1 cellular context compared by ENCODE assay signal in genomic region chr3:37229740-37230139, GRCh38.
TF ChIP-seq lines count a peak whose summit lies in the region.

No MANE protein-coding gene starts in this region.

TF ChIP-seq in K562, 482 proteins besides CTCF, POLR2A, EP300 and RAD21 (continues in another document):
- 0 out of 2 replicates have a peak, but pooled peaks have one; percentile 55 for TF ChIP-seq HDAC2 (IDR thresholded peaks at IDR 0.05)
- TF ChIP-seq GATAD2A (IDR thresholded peaks at IDR 0.05): peak; percentile 70; the same call in 1 of the 2 replicates
- TF ChIP-seq, protein P1, sequence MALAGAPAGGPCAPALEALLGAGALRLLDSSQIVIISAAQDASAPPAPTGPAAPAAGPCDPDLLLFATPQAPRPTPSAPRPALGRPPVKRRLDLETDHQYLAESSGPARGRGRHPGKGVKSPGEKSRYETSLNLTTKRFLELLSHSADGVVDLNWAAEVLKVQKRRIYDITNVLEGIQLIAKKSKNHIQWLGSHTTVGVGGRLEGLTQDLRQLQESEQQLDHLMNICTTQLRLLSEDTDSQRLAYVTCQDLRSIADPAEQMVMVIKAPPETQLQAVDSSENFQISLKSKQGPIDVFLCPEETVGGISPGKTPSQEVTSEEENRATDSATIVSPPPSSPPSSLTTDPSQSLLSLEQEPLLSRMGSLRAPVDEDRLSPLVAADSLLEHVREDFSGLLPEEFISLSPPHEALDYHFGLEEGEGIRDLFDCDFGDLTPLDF (CRISPR knock-in tag; IDR thresholded peaks at IDR 0.05): no peak
- TF ChIP-seq, protein P2, sequence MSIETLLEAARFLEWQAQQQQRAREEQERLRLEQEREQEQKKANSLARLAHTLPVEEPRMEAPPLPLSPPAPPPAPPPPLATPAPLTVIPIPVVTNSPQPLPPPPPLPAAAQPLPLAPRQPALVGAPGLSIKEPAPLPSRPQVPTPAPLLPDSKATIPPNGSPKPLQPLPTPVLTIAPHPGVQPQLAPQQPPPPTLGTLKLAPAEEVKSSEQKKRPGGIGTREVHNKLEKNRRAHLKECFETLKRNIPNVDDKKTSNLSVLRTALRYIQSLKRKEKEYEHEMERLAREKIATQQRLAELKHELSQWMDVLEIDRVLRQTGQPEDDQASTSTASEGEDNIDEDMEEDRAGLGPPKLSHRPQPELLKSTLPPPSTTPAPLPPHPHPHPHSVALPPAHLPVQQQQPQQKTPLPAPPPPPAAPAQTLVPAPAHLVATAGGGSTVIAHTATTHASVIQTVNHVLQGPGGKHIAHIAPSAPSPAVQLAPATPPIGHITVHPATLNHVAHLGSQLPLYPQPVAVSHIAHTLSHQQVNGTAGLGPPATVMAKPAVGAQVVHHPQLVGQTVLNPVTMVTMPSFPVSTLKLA (conservative IDR thresholded peaks at IDR 0.05): peak; percentile 37 to 66; a peak in 2 of 4 replicates
- peak; percentile 43 for TF ChIP-seq TAF9B (IDR thresholded peaks at IDR 0.05; ENCODE audit: partially characterized antibody)
- no peak for TF ChIP-seq CBX1 (IDR thresholded peaks at IDR 0.05; ENCODE audit: low read depth)
- no peak for TF ChIP-seq THAP7 (CRISPR knock-in tag; IDR thresholded peaks at IDR 0.05)
- TF ChIP-seq ARID2 (IDR thresholded peaks at IDR 0.05): no peak
- no peak for TF ChIP-seq FOXO4 (CRISPR knock-in tag; IDR thresholded peaks at IDR 0.05)
- TF ChIP-seq ZNF518B (CRISPR knock-in tag; IDR thresholded peaks at IDR 0.05): no peak
- no peak for TF ChIP-seq USF1 (CRISPR knock-in tag; IDR thresholded peaks at IDR 0.05)
- no peak for TF ChIP-seq MAFF (IDR thresholded peaks at IDR 0.05; ENCODE audit: low read length)
- TF ChIP-seq PHF8 (IDR thresholded peaks at IDR 0.05; ENCODE audit: borderline replicate concordance, low read length): no peak; the same call in 1 of the 2 replicates
- no peak for TF ChIP-seq NFE2L1 (tag; IDR thresholded peaks at IDR 0.05; ENCODE audit: borderline replicate concordance, low read depth)
- no peak for TF ChIP-seq KLF1 (tag; IDR thresholded peaks at IDR 0.05)
- no peak for TF ChIP-seq ASH1L (IDR thresholded peaks at IDR 0.05; ENCODE audit: borderline replicate concordance, low read depth, partially characterized antibody)
- TF ChIP-seq TAF15 (IDR thresholded peaks at IDR 0.05; ENCODE audit: low read depth, low read length): no peak
- TF ChIP-seq ZNF785 (CRISPR knock-in tag; IDR thresholded peaks at IDR 0.05): no peak
- TF ChIP-seq ZNF23 (CRISPR knock-in tag; IDR thresholded peaks at IDR 0.05): no peak
- no peak for TF ChIP-seq NUFIP1 (IDR thresholded peaks at IDR 0.05; ENCODE audit: partially characterized antibody)
- TF ChIP-seq YY1 (IDR thresholded peaks at IDR 0.05; ENCODE audit: borderline replicate concordance in 1 of 3, control insufficient read depth in 1 of 3, extremely low read depth in 1 of 3, insufficient read depth in 3 of 3, insufficient read length in 1 of 3, insufficient replicate concordance in 2 of 3, low read depth in 1 of 3, low read length in 2 of 3): peak in 1 of 3 experiments; percentile 78
- no peak for TF ChIP-seq FOXP1 (CRISPR knock-in tag; IDR thresholded peaks at IDR 0.05)
- no peak for TF ChIP-seq PYGO2 (tag; IDR thresholded peaks at IDR 0.05)
- TF ChIP-seq MCM2 (IDR thresholded peaks at IDR 0.05; ENCODE audit: low read depth): no peak
- TF ChIP-seq, protein P3, sequence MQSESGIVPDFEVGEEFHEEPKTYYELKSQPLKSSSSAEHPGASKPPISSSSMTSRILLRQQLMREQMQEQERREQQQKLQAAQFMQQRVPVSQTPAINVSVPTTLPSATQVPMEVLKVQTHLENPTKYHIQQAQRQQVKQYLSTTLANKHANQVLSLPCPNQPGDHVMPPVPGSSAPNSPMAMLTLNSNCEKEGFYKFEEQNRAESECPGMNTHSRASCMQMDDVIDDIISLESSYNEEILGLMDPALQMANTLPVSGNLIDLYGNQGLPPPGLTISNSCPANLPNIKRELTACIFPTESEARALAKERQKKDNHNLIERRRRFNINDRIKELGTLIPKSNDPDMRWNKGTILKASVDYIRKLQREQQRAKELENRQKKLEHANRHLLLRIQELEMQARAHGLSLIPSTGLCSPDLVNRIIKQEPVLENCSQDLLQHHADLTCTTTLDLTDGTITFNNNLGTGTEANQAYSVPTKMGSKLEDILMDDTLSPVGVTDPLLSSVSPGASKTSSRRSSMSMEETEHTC (IDR thresholded peaks at IDR 0.05): no peak
- 0 out of 2 replicates have a peak, but pooled peaks have one; percentile 25 for TF ChIP-seq MBD2 (IDR thresholded peaks at IDR 0.05; ENCODE audit: borderline replicate concordance, low read depth)
- no peak for TF ChIP-seq POU5F1 (IDR thresholded peaks at IDR 0.05; ENCODE audit: borderline replicate concordance, low read depth, low read length, partially characterized antibody)
- TF ChIP-seq ZNF407 (IDR thresholded peaks at IDR 0.05; ENCODE audit: low read depth): no peak
- no peak for TF ChIP-seq RBM14 (IDR thresholded peaks at IDR 0.05; ENCODE audit: borderline replicate concordance, insufficient read depth, low read depth, low read length)
- no peak for TF ChIP-seq ZNF57 (CRISPR knock-in tag; IDR thresholded peaks at IDR 0.05)
- TF ChIP-seq ZBTB17 (CRISPR knock-in tag; IDR thresholded peaks at IDR 0.05): no peak
- no peak for TF ChIP-seq SREBF2 (CRISPR knock-in tag; IDR thresholded peaks at IDR 0.05)
- TF ChIP-seq ZNF431 (CRISPR knock-in tag; IDR thresholded peaks at IDR 0.05): no peak
- no peak for TF ChIP-seq ARHGAP35 (IDR thresholded peaks at IDR 0.05; ENCODE audit: partially characterized antibody)
- peak; percentile 94 for TF ChIP-seq LCOR (CRISPR knock-in tag; IDR thresholded peaks at IDR 0.05)
- TF ChIP-seq HMG20A (CRISPR knock-in tag; conservative IDR thresholded peaks at IDR 0.05): no peak
- TF ChIP-seq MIER1 (IDR thresholded peaks at IDR 0.05; ENCODE audit: low read depth): no peak
- TF ChIP-seq CREB3L1 (IDR thresholded peaks at IDR 0.05; ENCODE audit: borderline replicate concordance, low read depth): no peak
- TF ChIP-seq, protein P4, sequence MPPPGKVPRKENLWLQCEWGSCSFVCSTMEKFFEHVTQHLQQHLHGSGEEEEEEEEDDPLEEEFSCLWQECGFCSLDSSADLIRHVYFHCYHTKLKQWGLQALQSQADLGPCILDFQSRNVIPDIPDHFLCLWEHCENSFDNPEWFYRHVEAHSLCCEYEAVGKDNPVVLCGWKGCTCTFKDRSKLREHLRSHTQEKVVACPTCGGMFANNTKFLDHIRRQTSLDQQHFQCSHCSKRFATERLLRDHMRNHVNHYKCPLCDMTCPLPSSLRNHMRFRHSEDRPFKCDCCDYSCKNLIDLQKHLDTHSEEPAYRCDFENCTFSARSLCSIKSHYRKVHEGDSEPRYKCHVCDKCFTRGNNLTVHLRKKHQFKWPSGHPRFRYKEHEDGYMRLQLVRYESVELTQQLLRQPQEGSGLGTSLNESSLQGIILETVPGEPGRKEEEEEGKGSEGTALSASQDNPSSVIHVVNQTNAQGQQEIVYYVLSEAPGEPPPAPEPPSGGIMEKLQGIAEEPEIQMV (tag; conservative IDR thresholded peaks at IDR 0.05; ENCODE audit: low read depth): no peak
